ENCODE assay signal across 9 cellular contexts in the genomic region with DNA sequence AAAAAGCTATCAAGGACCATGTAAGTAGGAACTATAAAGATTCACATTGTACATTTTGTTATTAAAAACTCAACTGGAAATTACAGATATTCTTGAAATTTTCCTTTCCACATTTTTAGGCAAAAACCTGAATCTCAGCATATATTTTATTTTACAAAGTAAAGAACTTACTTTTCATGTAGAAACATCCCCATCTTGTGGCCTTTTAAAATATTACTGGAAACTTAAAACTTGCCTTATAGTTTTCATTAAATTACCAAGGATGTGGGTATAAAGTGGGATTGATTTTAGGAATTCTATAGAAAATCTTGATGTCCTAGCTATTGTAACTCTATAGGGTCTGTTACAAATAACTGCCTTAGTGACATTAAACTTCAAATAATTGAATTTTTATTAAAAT. TPM values are rescaled to one million over a fixed set of nuclear protein-coding genes. Genes with fewer than 3 reads are reported as not detected.
A peak's percentile ranks its signal among the peaks of the same experiment; 100 is the strongest.
DNase-seq lines count a peak whose midpoint lies in the region; ATAC-seq and TF ChIP-seq lines count a peak whose summit lies in the region.
"Had no signal": no experiment of that assay in that cellular context is flagged by ENCODE, and none has a peak within 500 bp of the region (broad histone marks: within the 10 kb centered on the region; RNA-seq: fewer than 3 reads in every experiment).

No MANE protein-coding gene starts in this region.

- no peaks in the 10 kb centered on the region for H3K4me1 ChIP-seq in ascending aorta
- no peaks in the 10 kb centered on the region for H3K4me1 ChIP-seq in right lobe of liver

- DNase-seq in CD14-positive monocyte (ENCODE audit: low spot score) (no peak), Kasumi-1 (lab: John Stamatoyannopoulos, UW) (peak; percentile 41 to 69), ascending aorta (ENCODE audit: low spot score in 2 of 2) (no peak), right lobe of liver (no peak), activated gamma-delta T cell treated with Interleukin-2 at 50 U/mL for 16 hours (no peak)
- DNase-seq in stimulated activated naive B cell treated with anti-CD40 and anti-IgM and Interleukin-4, amounts not matched to agents 10 μg/mL and 1 μg/mL and 100 μg/mL, for 72 hours = no peak

- no peak overlapping the region for H3K27ac ChIP-seq in ascending aorta
- no peak overlapping the region for H3K27ac ChIP-seq in right lobe of liver

- peaks cover 40 to 56% of the 10 kb centered on the region in 2 donors for H3K36me3 Mint-ChIP-seq in CD14-positive monocyte
- peaks cover 8 to 26% of the 10 kb centered on the region in 2 donors for H3K36me3 Mint-ChIP-seq in stimulated activated naive B cell treated with anti-CD40 and anti-IgM and Interleukin-4, amounts not matched to agents 10 μg/mL and 1 μg/mL and 100 μg/mL, for 72 hours

- H3K27me3 ChIP-seq in ascending aorta (no peaks in the 10 kb centered on the region), right lobe of liver (no peaks in the 10 kb centered on the region)

- ATAC-seq in right lobe of liver = peak in 3 of 4 donors; percentile 45 to 58 (median 49)
- ATAC-seq in GM18498 (IDR thresholded peaks at IDR 0.05; ENCODE audit: unreplicated experiment) = no peak
- no peak for ATAC-seq in GM19467 (IDR thresholded peaks at IDR 0.05; ENCODE audit: unreplicated experiment)
- no peak for ATAC-seq in stimulated activated naive B cell treated with anti-CD40 and anti-IgM and Interleukin-4, amounts not matched to agents 10 μg/mL and 1 μg/mL and 100 μg/mL, for 72 hours (replicated peaks)

- intact Hi-C loops in CD14-positive monocyte (cut with micrococcal nuclease) = loop anchor here (5.0 to 10.0 kb wide), 3 partner anchors 85 to 572 kb away; no protein-coding TSS in a partner anchor
- intact Hi-C loops in ascending aorta (cut with DNase I) = loop anchor here (10.0 kb wide), 1 partner anchor 562 kb away; no protein-coding TSS in a partner anchor
- intact Hi-C loops in right lobe of liver (cut with DNase I) = no loop called here

- H3K4me3 ChIP-seq in ascending aorta (no peak overlapping the region), right lobe of liver (no peak overlapping the region)

- TF ChIP-seq CTCF in CD14-positive monocyte (IDR thresholded peaks at IDR 0.05) = peak; percentile 73
- peak in 2 of 3 experiments; percentile 23 to 58 for TF ChIP-seq CTCF in ascending aorta (IDR thresholded peaks at IDR 0.05)
- TF ChIP-seq CTCF in right lobe of liver (IDR thresholded peaks at IDR 0.05) = peak; percentile 44 to 59 (median 56)

- no peaks in the 10 kb centered on the region for H3K27me3 Mint-ChIP-seq in CD14-positive monocyte (ENCODE audit: low read depth in 3 of 3)
- no peaks in the 10 kb centered on the region for H3K27me3 Mint-ChIP-seq in stimulated activated naive B cell treated with anti-CD40 and anti-IgM and Interleukin-4, amounts not matched to agents 10 μg/mL and 1 μg/mL and 100 μg/mL, for 72 hours
- H3K27me3 Mint-ChIP-seq: dendritic cell treated with granulocyte-macrophage colony-stimulating factor and Interleukin-4, amounts not matched to agents 40 ng/mL and 50 ng/mL, for 4 days had no signal

- H3K4me1 Mint-ChIP-seq in CD14-positive monocyte = no peaks in the 10 kb centered on the region
- peaks cover 0 to 5% of the 10 kb centered on the region in 2 donors for H3K4me1 Mint-ChIP-seq in stimulated activated naive B cell treated with anti-CD40 and anti-IgM and Interleukin-4, amounts not matched to agents 10 μg/mL and 1 μg/mL and 100 μg/mL, for 72 hours

- no peaks in the 10 kb centered on the region for H3K9me3 Mint-ChIP-seq in CD14-positive monocyte
- no peaks in the 10 kb centered on the region for H3K9me3 Mint-ChIP-seq in stimulated activated naive B cell treated with anti-CD40 and anti-IgM and Interleukin-4, amounts not matched to agents 10 μg/mL and 1 μg/mL and 100 μg/mL, for 72 hours
- H3K9me3 Mint-ChIP-seq: dendritic cell treated with granulocyte-macrophage colony-stimulating factor and Interleukin-4, amounts not matched to agents 40 ng/mL and 50 ng/mL, for 4 days had no signal

- TF ChIP-seq POLR2A in right lobe of liver (IDR thresholded peaks at IDR 0.05) = no peak

- no peak overlapping the region for H3K4me3 Mint-ChIP-seq in CD14-positive monocyte
- no peak overlapping the region for H3K4me3 Mint-ChIP-seq in stimulated activated naive B cell treated with anti-CD40 and anti-IgM and Interleukin-4, amounts not matched to agents 10 μg/mL and 1 μg/mL and 100 μg/mL, for 72 hours
- H3K4me3 Mint-ChIP-seq: dendritic cell treated with granulocyte-macrophage colony-stimulating factor and Interleukin-4, amounts not matched to agents 40 ng/mL and 50 ng/mL, for 4 days had no signal

- no peaks in the 10 kb centered on the region for H3K9me3 ChIP-seq in ascending aorta
- H3K9me3 ChIP-seq in right lobe of liver = no peaks in the 10 kb centered on the region

- no peak overlapping the region for H3K27ac Mint-ChIP-seq in CD14-positive monocyte
- H3K27ac Mint-ChIP-seq in stimulated activated naive B cell treated with anti-CD40 and anti-IgM and Interleukin-4, amounts not matched to agents 10 μg/mL and 1 μg/mL and 100 μg/mL, for 72 hours = no peak overlapping the region
- H3K27ac Mint-ChIP-seq: dendritic cell treated with granulocyte-macrophage colony-stimulating factor and Interleukin-4, amounts not matched to agents 40 ng/mL and 50 ng/mL, for 4 days had no signal

- no peaks in the 10 kb centered on the region for H3K36me3 ChIP-seq in ascending aorta
- peaks cover 0 to 4% (median 0%) of the 10 kb centered on the region in 4 donors for H3K36me3 ChIP-seq in right lobe of liver

RNA-seq across cellular contexts. Expression of gene DBF4, which starts 10.6 kb away (rescaled TPM):
- polyA plus RNA-seq in CD14-positive monocyte = 1 to 10 TPM; 6.7 to 7.3 TPM
- total RNA-seq in ascending aorta (not detected), right lobe of liver (1 to 10 TPM; 2.3 to 7.6 (median 3.6) TPM)

RNA-seq across cellular contexts. Expression of gene SLC25A40, which starts 10.7 kb away (rescaled TPM):
- 10 to 100 TPM; 26.2 to 36.3 TPM for polyA plus RNA-seq in CD14-positive monocyte
- 4.0 TPM for total RNA-seq in ascending aorta
- 10 to 100 TPM in 3 of 6 experiments, 1 to 10 TPM in 3; 6.1 to 27.0 (median 10.1) TPM for total RNA-seq in right lobe of liver

RNA-seq across cellular contexts. Expression of gene ADAM22, which starts 47.2 kb away (rescaled TPM):
- under 1 TPM in 1 of 2 donors, not detected in 1; 0.17 TPM for polyA plus RNA-seq in CD14-positive monocyte
- 0.85 TPM for total RNA-seq in ascending aorta
- under 1 TPM; 0.06 to 0.32 (median 0.10) TPM for total RNA-seq in right lobe of liver

Comparison
In these comparisons a context has a peak if more than half of its experiments do, and no peak if none do; other contexts are left out.
1. DNase-seq: peak in Kasumi-1 (2 of 2); none in CD14-positive monocyte (single experiment), ascending aorta (0 of 2), right lobe of liver (0 of 3), activated gamma-delta T cell treated with Interleukin-2 at 50 U/mL for 16 hours (single experiment) and stimulated activated naive B cell treated with anti-CD40 and anti-IgM and Interleukin-4, amounts not matched to agents 10 μg/mL and 1 μg/mL and 100 μg/mL, for 72 hours (single experiment).
2. ATAC-seq: peak in right lobe of liver (3 of 4); none in GM18498 (single experiment), GM19467 (single experiment) and stimulated activated naive B cell treated with anti-CD40 and anti-IgM and Interleukin-4, amounts not matched to agents 10 μg/mL and 1 μg/mL and 100 μg/mL, for 72 hours (0 of 2).
3. intact Hi-C loops: an anchor here in CD14-positive monocyte (5.0 to 10.0 kb wide) and ascending aorta (10.0 kb wide); none called in right lobe of liver.
4. Peak in every context shown above with its lines, with median percentiles within 50 percentile points of each other: CTCF ChIP-seq.